In the genomic region with DNA sequence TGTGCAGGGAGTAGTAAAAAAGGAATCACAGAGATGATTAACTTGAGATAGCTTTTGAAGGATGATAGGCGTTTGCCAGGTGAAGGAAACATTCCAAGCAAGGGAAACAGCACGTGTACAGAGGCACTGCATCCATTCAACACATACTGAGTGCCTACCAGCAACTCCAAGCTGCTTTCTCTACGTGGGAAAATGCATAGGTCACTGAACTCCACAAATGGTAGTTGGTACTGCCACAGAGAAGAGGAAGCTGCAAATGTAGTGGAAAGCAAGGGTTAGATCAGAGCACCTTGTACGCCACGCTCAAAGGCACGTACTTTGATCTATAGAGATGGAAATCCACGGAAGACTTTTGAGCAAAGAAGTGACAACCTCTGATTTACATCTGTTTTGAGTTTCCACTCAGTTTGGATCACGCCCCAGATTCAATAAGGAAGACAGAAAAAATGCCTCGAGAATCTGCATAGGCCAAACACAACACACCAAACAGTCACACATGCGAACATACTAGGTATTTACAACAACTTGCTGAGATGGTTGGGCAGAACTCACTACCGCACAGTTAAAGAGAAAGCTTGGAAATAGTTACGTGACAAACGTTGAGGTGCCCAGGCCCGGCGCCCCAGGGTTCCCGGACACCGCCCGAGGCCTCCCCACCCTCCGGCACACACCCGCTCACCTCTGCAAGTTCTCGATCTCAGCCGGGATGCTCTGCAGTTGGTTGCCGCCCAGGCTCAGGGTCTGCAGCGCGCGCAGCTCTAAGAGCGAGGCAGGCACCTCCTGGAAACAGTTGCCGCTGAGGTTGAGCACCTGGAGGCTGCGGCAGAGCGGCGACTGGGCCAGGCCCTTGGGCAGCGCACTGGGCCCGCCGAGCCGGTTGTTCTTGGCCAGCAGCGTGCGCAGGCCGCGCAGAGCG, we compare ENCODE assay signal across 1 cellular context.
TF ChIP-seq lines count a peak whose summit lies in the region.

No MANE protein-coding gene starts in this region.

TF ChIP-seq in HepG2, 621 proteins besides CTCF, POLR2A, EP300 and RAD21 (continued from another document and continues in another):
- TF ChIP-seq, protein P1, sequence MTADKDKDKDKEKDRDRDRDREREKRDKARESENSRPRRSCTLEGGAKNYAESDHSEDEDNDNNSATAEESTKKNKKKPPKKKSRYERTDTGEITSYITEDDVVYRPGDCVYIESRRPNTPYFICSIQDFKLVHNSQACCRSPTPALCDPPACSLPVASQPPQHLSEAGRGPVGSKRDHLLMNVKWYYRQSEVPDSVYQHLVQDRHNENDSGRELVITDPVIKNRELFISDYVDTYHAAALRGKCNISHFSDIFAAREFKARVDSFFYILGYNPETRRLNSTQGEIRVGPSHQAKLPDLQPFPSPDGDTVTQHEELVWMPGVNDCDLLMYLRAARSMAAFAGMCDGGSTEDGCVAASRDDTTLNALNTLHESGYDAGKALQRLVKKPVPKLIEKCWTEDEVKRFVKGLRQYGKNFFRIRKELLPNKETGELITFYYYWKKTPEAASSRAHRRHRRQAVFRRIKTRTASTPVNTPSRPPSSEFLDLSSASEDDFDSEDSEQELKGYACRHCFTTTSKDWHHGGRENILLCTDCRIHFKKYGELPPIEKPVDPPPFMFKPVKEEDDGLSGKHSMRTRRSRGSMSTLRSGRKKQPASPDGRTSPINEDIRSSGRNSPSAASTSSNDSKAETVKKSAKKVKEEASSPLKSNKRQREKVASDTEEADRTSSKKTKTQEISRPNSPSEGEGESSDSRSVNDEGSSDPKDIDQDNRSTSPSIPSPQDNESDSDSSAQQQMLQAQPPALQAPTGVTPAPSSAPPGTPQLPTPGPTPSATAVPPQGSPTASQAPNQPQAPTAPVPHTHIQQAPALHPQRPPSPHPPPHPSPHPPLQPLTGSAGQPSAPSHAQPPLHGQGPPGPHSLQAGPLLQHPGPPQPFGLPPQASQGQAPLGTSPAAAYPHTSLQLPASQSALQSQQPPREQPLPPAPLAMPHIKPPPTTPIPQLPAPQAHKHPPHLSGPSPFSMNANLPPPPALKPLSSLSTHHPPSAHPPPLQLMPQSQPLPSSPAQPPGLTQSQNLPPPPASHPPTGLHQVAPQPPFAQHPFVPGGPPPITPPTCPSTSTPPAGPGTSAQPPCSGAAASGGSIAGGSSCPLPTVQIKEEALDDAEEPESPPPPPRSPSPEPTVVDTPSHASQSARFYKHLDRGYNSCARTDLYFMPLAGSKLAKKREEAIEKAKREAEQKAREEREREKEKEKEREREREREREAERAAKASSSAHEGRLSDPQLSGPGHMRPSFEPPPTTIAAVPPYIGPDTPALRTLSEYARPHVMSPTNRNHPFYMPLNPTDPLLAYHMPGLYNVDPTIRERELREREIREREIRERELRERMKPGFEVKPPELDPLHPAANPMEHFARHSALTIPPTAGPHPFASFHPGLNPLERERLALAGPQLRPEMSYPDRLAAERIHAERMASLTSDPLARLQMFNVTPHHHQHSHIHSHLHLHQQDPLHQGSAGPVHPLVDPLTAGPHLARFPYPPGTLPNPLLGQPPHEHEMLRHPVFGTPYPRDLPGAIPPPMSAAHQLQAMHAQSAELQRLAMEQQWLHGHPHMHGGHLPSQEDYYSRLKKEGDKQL (CRISPR knock-in tag; IDR thresholded peaks at IDR 0.05; ENCODE audit: low read depth) = no peak
- TF ChIP-seq CBX2 (IDR thresholded peaks at IDR 0.05; ENCODE audit: low read depth, low read length) (no peak), CBX2 (CRISPR knock-in tag; IDR thresholded peaks at IDR 0.05; ENCODE audit: low read depth) (no peak), ZSCAN9 (CRISPR knock-in tag; IDR thresholded peaks at IDR 0.05; ENCODE audit: borderline replicate concordance) (no peak), ZNF253 (CRISPR knock-in tag; IDR thresholded peaks at IDR 0.05; ENCODE audit: borderline replicate concordance) (no peak), SATB2 (CRISPR knock-in tag; IDR thresholded peaks at IDR 0.05) (no peak), TARDBP (CRISPR knock-in tag; IDR thresholded peaks at IDR 0.05) (0 out of 2 replicates have a peak, but pooled peaks have one; percentile 10), SMAD1 (CRISPR knock-in tag; IDR thresholded peaks at IDR 0.05; ENCODE audit: borderline replicate concordance, low read depth) (no peak), ERF (CRISPR knock-in tag; IDR thresholded peaks at IDR 0.05) (no peak), ZNF143 (CRISPR knock-in tag; IDR thresholded peaks at IDR 0.05) (no peak), ZNF558 (CRISPR knock-in tag; IDR thresholded peaks at IDR 0.05; ENCODE audit: borderline replicate concordance) (peak; percentile 30; the same call in 1 of the 2 replicates), HOXA7 (CRISPR knock-in tag; IDR thresholded peaks at IDR 0.05) (0 out of 2 replicates have a peak, but pooled peaks have one; percentile 29), TEAD3 (CRISPR knock-in tag; optimal IDR thresholded peaks at IDR 0.05; ENCODE audit: borderline replicate concordance) (peak; percentile 54), ZNF570 (CRISPR knock-in tag; IDR thresholded peaks at IDR 0.05; ENCODE audit: borderline replicate concordance) (no peak), ZNF292 (CRISPR knock-in tag; IDR thresholded peaks at IDR 0.05; ENCODE audit: borderline replicate concordance, low read depth) (peak; percentile 52; the same call in 1 of the 2 replicates), ZNF879 (CRISPR knock-in tag; IDR thresholded peaks at IDR 0.05) (no peak), ZNF44 (CRISPR knock-in tag; IDR thresholded peaks at IDR 0.05) (peak; percentile 15; the same call in 1 of the 2 replicates), ZNF572 (CRISPR knock-in tag; IDR thresholded peaks at IDR 0.05) (no peak), DNMT3B (CRISPR knock-in tag; conservative IDR thresholded peaks at IDR 0.05) (no peak), ZNF251 (CRISPR knock-in tag; IDR thresholded peaks at IDR 0.05) (no peak), ZNF678 (CRISPR knock-in tag; IDR thresholded peaks at IDR 0.05) (no peak), ZBTB7A (CRISPR knock-in tag; IDR thresholded peaks at IDR 0.05) (0 out of 2 replicates have a peak, but pooled peaks have one; percentile 33), PAWR (CRISPR knock-in tag; IDR thresholded peaks at IDR 0.05; ENCODE audit: borderline replicate concordance) (no peak), ZNF720 (CRISPR knock-in tag; IDR thresholded peaks at IDR 0.05) (no peak), SRSF9 (IDR thresholded peaks at IDR 0.05; ENCODE audit: borderline replicate concordance, insufficient read depth, low read depth, low read length, poor library complexity, severe bottlenecking) (no peak), RBAK (CRISPR knock-in tag; IDR thresholded peaks at IDR 0.05) (no peak), ZNF550 (CRISPR knock-in tag; IDR thresholded peaks at IDR 0.05; ENCODE audit: borderline replicate concordance) (no peak), KDM5A (IDR thresholded peaks at IDR 0.05; ENCODE audit: borderline replicate concordance, low read length) (no peak), ZNF235 (CRISPR knock-in tag; IDR thresholded peaks at IDR 0.05; ENCODE audit: borderline replicate concordance) (no peak), ZEB1 (IDR thresholded peaks at IDR 0.05; ENCODE audit: insufficient replicate concordance, low read depth) (peak; percentile 9)
- TF ChIP-seq, protein P2, sequence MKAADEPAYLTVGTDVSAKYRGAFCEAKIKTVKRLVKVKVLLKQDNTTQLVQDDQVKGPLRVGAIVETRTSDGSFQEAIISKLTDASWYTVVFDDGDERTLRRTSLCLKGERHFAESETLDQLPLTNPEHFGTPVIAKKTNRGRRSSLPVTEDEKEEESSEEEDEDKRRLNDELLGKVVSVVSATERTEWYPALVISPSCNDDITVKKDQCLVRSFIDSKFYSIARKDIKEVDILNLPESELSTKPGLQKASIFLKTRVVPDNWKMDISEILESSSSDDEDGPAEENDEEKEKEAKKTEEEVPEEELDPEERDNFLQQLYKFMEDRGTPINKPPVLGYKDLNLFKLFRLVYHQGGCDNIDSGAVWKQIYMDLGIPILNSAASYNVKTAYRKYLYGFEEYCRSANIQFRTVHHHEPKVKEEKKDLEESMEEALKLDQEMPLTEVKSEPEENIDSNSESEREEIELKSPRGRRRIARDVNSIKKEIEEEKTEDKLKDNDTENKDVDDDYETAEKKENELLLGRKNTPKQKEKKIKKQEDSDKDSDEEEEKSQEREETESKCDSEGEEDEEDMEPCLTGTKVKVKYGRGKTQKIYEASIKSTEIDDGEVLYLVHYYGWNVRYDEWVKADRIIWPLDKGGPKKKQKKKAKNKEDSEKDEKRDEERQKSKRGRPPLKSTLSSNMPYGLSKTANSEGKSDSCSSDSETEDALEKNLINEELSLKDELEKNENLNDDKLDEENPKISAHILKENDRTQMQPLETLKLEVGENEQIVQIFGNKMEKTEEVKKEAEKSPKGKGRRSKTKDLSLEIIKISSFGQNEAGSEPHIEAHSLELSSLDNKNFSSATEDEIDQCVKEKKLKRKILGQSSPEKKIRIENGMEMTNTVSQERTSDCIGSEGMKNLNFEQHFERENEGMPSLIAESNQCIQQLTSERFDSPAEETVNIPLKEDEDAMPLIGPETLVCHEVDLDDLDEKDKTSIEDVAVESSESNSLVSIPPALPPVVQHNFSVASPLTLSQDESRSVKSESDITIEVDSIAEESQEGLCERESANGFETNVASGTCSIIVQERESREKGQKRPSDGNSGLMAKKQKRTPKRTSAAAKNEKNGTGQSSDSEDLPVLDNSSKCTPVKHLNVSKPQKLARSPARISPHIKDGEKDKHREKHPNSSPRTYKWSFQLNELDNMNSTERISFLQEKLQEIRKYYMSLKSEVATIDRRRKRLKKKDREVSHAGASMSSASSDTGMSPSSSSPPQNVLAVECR (CRISPR knock-in tag; IDR thresholded peaks at IDR 0.05; ENCODE audit: borderline replicate concordance) = no peak
- TF ChIP-seq, protein P3, sequence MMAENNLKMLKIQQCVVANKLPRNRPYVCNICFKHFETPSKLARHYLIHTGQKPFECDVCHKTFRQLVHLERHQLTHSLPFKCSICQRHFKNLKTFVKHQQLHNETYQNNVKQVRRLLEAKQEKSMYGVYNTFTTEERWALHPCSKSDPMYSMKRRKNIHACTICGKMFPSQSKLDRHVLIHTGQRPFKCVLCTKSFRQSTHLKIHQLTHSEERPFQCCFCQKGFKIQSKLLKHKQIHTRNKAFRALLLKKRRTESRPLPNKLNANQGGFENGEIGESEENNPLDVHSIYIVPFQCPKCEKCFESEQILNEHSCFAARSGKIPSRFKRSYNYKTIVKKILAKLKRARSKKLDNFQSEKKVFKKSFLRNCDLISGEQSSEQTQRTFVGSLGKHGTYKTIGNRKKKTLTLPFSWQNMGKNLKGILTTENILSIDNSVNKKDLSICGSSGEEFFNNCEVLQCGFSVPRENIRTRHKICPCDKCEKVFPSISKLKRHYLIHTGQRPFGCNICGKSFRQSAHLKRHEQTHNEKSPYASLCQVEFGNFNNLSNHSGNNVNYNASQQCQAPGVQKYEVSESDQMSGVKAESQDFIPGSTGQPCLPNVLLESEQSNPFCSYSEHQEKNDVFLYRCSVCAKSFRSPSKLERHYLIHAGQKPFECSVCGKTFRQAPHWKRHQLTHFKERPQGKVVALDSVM (CRISPR knock-in tag; IDR thresholded peaks at IDR 0.05) = no peak
- TF ChIP-seq, protein P4, sequence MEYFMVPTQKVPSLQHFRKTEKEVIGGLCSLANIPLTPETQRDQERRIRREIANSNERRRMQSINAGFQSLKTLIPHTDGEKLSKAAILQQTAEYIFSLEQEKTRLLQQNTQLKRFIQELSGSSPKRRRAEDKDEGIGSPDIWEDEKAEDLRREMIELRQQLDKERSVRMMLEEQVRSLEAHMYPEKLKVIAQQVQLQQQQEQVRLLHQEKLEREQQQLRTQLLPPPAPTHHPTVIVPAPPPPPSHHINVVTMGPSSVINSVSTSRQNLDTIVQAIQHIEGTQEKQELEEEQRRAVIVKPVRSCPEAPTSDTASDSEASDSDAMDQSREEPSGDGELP (IDR thresholded peaks at IDR 0.05; ENCODE audit: borderline replicate concordance, low read depth) = no peak
- TF ChIP-seq, protein P5, sequence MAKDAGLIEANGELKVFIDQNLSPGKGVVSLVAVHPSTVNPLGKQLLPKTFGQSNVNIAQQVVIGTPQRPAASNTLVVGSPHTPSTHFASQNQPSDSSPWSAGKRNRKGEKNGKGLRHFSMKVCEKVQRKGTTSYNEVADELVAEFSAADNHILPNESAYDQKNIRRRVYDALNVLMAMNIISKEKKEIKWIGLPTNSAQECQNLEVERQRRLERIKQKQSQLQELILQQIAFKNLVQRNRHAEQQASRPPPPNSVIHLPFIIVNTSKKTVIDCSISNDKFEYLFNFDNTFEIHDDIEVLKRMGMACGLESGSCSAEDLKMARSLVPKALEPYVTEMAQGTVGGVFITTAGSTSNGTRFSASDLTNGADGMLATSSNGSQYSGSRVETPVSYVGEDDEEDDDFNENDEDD (CRISPR knock-in tag; IDR thresholded peaks at IDR 0.05; ENCODE audit: borderline replicate concordance) = no peak
- TF ChIP-seq, protein P6, sequence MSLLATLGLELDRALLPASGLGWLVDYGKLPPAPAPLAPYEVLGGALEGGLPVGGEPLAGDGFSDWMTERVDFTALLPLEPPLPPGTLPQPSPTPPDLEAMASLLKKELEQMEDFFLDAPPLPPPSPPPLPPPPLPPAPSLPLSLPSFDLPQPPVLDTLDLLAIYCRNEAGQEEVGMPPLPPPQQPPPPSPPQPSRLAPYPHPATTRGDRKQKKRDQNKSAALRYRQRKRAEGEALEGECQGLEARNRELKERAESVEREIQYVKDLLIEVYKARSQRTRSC (CRISPR knock-in tag; IDR thresholded peaks at IDR 0.05; ENCODE audit: low read depth) = no peak
- TF ChIP-seq, protein P7, sequence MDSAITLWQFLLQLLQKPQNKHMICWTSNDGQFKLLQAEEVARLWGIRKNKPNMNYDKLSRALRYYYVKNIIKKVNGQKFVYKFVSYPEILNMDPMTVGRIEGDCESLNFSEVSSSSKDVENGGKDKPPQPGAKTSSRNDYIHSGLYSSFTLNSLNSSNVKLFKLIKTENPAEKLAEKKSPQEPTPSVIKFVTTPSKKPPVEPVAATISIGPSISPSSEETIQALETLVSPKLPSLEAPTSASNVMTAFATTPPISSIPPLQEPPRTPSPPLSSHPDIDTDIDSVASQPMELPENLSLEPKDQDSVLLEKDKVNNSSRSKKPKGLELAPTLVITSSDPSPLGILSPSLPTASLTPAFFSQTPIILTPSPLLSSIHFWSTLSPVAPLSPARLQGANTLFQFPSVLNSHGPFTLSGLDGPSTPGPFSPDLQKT (CRISPR knock-in tag; IDR thresholded peaks at IDR 0.05; ENCODE audit: borderline replicate concordance) = no peak
- TF ChIP-seq, protein P8, sequence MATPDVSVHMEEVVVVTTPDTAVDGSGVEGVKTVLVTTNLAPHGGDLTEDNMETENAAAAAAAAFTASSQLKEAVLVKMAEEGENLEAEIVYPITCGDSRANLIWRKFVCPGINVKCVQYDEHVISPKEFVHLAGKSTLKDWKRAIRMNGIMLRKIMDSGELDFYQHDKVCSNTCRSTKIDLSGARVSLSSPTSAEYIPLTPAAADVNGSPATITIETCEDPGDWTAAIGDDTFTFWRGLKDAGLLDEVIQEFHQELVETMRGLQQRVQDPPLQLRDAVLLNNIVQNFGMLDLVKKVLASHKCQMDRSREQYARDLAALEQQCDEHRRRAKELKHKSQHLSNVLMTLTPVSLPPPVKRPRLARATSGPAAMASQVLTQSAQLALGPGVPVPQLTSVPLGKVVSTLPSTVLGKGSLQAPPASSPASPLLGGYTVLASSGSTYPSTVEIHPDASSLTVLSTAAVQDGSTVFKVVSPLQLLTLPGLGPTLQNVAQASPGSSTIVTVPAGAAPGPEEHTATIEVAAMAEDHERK (CRISPR knock-in tag; IDR thresholded peaks at IDR 0.05; ENCODE audit: low read depth) = no peak
- TF ChIP-seq, protein P9, sequence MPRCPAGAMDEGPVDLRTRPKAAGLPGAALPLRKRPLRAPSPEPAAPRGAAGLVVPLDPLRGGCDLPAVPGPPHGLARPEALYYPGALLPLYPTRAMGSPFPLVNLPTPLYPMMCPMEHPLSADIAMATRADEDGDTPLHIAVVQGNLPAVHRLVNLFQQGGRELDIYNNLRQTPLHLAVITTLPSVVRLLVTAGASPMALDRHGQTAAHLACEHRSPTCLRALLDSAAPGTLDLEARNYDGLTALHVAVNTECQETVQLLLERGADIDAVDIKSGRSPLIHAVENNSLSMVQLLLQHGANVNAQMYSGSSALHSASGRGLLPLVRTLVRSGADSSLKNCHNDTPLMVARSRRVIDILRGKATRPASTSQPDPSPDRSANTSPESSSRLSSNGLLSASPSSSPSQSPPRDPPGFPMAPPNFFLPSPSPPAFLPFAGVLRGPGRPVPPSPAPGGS (CRISPR knock-in tag; IDR thresholded peaks at IDR 0.05) = no peak
